In genomic region chr19:12773571-12773970, GRCh38 we compare ENCODE assay signal across 11 cellular contexts. TPM values are rescaled to one million over a fixed set of nuclear protein-coding genes. Genes with fewer than 3 reads are reported as not detected.
DNase-seq lines count a peak whose midpoint lies in the region; ATAC-seq and TF ChIP-seq lines count a peak whose summit lies in the region.
"Had no signal": no experiment of that assay in that cellular context is flagged by ENCODE, and none has a peak within 500 bp of the region (broad histone marks: within the 10 kb centered on the region; RNA-seq: fewer than 3 reads in every experiment).

No MANE protein-coding gene starts in this region.

- intact Hi-C loops in ascending aorta (cut with DNase I) (loop anchor here (5.0 kb wide), 1 partner anchor 34 kb away; the partner anchor contains the start of gene RNASEH2A), posterior cingulate gyrus (cut with DNase I) (no loop called here)

- H3K4me1 ChIP-seq in KMS-11 (ENCODE audit: low read depth, poor library complexity, severe bottlenecking) (peaks cover 20% of the 10 kb centered on the region), ascending aorta (peaks cover 12 to 34% of the 10 kb centered on the region in 2 donors)
- peaks cover 20% of the 10 kb centered on the region for H3K4me1 ChIP-seq in effector memory CD4-positive, alpha-beta T cell (ENCODE audit: control insufficient read depth, insufficient read depth, low read length, poor library complexity, severe bottlenecking)

- H3K36me3 Mint-ChIP-seq in naive B cell, result no peaks in the 10 kb centered on the region

- H3K36me3 ChIP-seq in KMS-11 (ENCODE audit: insufficient read depth) (no peaks in the 10 kb centered on the region), ascending aorta (peaks cover 0 to 7% of the 10 kb centered on the region in 2 donors)
- H3K36me3 ChIP-seq in effector memory CD4-positive, alpha-beta T cell (ENCODE audit: control insufficient read depth, insufficient read depth, low read length), result no peaks in the 10 kb centered on the region

- H3K4me1 Mint-ChIP-seq in naive B cell, result peaks cover 16 to 29% (median 23%) of the 10 kb centered on the region in 3 donors

- no peak overlapping the region for H2AFZ ChIP-seq in KMS-11 (ENCODE audit: low read depth)

- H4K20me1 ChIP-seq in KMS-11 (ENCODE audit: insufficient read depth), result no peaks in the 10 kb centered on the region

- H3K79me2 ChIP-seq in KMS-11 (ENCODE audit: insufficient read depth, low read depth), result no peaks in the 10 kb centered on the region

- H3K9ac ChIP-seq in KMS-11, result no peak overlapping the region

- DNase-seq in NCI-H82 (lab: John Stamatoyannopoulos, UW), result peak; percentile 75
- DNase-seq in NCI-H82 treated with DMSO at 0.1 percent for 48 hours (lab: John Stamatoyannopoulos, UW; ENCODE audit: unreplicated experiment), result no peak
- peak in 1 of 2 donors; percentile 85 for DNase-seq in ascending aorta (ENCODE audit: low spot score in 2 of 2)
- DNase-seq in naive B cell, result no peak
- DNase-seq in posterior cingulate gyrus, result no peak
- DNase-seq in effector memory CD4-positive, alpha-beta T cell, result no peak
- DNase-seq: head of caudate nucleus, NCI-H1048 had no signal

- H3K4me3 Mint-ChIP-seq in naive B cell, result peak overlapping the region; percentile 0 to 84 (median 60)
- H3K4me3 Mint-ChIP-seq: CD14-positive monocyte had no signal

- H3K27me3 Mint-ChIP-seq in naive B cell, result no peaks in the 10 kb centered on the region

- ATAC-seq in naive B cell (ENCODE audit: low read depth in 2 of 2) (no peak), GM21423 (IDR thresholded peaks at IDR 0.05; ENCODE audit: unreplicated experiment) (no peak)

- no peaks in the 10 kb centered on the region for H3K9me3 Mint-ChIP-seq in naive B cell
- H3K9me3 Mint-ChIP-seq: CD14-positive monocyte had no signal

- H3K4me3 ChIP-seq in KMS-11 (IDR thresholded peaks at IDR 0.05; ENCODE audit: insufficient read depth, low read depth, low read length) (no peak overlapping the region), ascending aorta (peak overlapping the region in 1 of 2 donors; percentile 23)
- no peak overlapping the region for H3K4me3 ChIP-seq in effector memory CD4-positive, alpha-beta T cell (ENCODE audit: insufficient read depth, low read depth, low read length, poor library complexity, severe bottlenecking)

- H3K27ac ChIP-seq in KMS-11, result no peak overlapping the region
- peak overlapping the region; percentile 72 to 86 for H3K27ac ChIP-seq in ascending aorta
- no peak overlapping the region for H3K27ac ChIP-seq in effector memory CD4-positive, alpha-beta T cell (ENCODE audit: insufficient read depth, low read length, poor library complexity, severe bottlenecking)

- no peaks in the 10 kb centered on the region for H3K9me3 ChIP-seq in ascending aorta
- H3K9me3 ChIP-seq in effector memory CD4-positive, alpha-beta T cell (ENCODE audit: control insufficient read depth, low read length), result no peaks in the 10 kb centered on the region

- peak overlapping the region; percentile 8; the same call in 1 of the 2 replicates for H3K4me2 ChIP-seq in KMS-11

- H3K27me3 ChIP-seq in KMS-11 (ENCODE audit: insufficient read depth, low read depth) (no peaks in the 10 kb centered on the region), ascending aorta (no peaks in the 10 kb centered on the region)
- no peaks in the 10 kb centered on the region for H3K27me3 ChIP-seq in effector memory CD4-positive, alpha-beta T cell (replicated peaks; ENCODE audit: control insufficient read depth, insufficient read depth, low read length, poor library complexity, severe bottlenecking)

- TF ChIP-seq CTCF in KMS-11 (conservative IDR thresholded peaks at IDR 0.05; ENCODE audit: low read depth, low read length), result peak; percentile 24; the same call in 1 of the 2 replicates
- peak; percentile 48 to 57 (median 54) for TF ChIP-seq CTCF in ascending aorta (IDR thresholded peaks at IDR 0.05)

- peak overlapping the region in 1 of 6 donors; percentile 85 for H3K27ac Mint-ChIP-seq in naive B cell

RNA-seq across cellular contexts. Expression of gene HOOK2, which starts 1.8 kb away (rescaled TPM):
- total RNA-seq in ascending aorta, result 58.5 TPM
- 1 to 10 TPM; 1.1 to 7.1 (median 3.3) TPM for polyA plus RNA-seq in naive B cell (ENCODE audit: low read depth in 6 of 6)

RNA-seq across cellular contexts. Expression of gene JUNB, which starts 17.7 kb away (rescaled TPM):
- 3,581 TPM for total RNA-seq in ascending aorta
- polyA plus RNA-seq in naive B cell (ENCODE audit: low read depth in 6 of 6), result 1,000 to 10,000 TPM in 5 of 6 donors, 100 to 1,000 TPM in 1; 777 to 2,686 (median 1,649) TPM

RNA-seq across cellular contexts. Expression of gene BEST2, which starts 22.0 kb away (rescaled TPM):
- not detected for total RNA-seq in ascending aorta
- under 1 TPM in 1 of 6 donors, not detected in 5; 0.23 TPM for polyA plus RNA-seq in naive B cell (ENCODE audit: low read depth in 6 of 6)
- polyA plus RNA-seq: CD14-positive monocyte had no signal

RNA-seq across cellular contexts. Expression of gene PRDX2, which starts 28.0 kb away (rescaled TPM):
- 259 TPM for total RNA-seq in ascending aorta
- 100 to 1,000 TPM in 5 of 6 donors, 10 to 100 TPM in 1; 96.8 to 203 (median 126) TPM for polyA plus RNA-seq in naive B cell (ENCODE audit: low read depth in 6 of 6)

RNA-seq across cellular contexts. Expression of gene THSD8, which starts 28.3 kb away (rescaled TPM):
- not detected for total RNA-seq in ascending aorta
- polyA plus RNA-seq in naive B cell (ENCODE audit: low read depth in 6 of 6), result 1 to 10 TPM in 5 of 6 donors, not detected in 1; 2.0 to 6.6 (median 5.2) TPM

Comparison
In these comparisons a context has a peak if more than half of its experiments do, and no peak if none do; other contexts are left out.
1. H3K27ac ChIP-seq: peak in ascending aorta (2 of 2); none in KMS-11 (single experiment) and effector memory CD4-positive, alpha-beta T cell (single experiment).